10 cellular contexts compared by ENCODE assay signal in the genomic region with DNA sequence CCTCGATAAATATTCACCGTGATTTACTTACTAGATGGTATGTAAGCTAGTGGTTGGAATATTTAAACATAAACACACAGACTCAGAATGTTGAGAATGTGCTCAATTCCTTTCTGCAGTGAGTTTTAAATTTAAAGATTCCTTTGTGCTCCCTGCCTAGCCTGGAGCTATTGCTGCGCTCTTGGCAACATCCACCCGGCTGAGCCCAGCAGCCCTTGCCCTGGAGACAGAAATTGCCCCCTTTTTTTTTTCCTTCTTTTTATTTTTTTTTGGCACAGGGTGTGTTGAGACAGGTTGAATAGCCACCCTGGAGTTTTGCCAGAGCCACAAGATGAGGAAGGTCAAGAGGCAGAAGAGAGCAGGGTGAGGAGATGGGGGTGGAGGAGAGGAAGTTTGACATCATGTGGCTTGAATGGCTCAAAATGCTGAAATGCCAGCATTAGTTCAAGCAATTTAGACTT.
A peak's percentile ranks its signal among the peaks of the same experiment; 100 is the strongest.
DNase-seq lines count a peak whose midpoint lies in the region; ATAC-seq and TF ChIP-seq lines count a peak whose summit lies in the region.
"Had no signal": no experiment of that assay in that cellular context is flagged by ENCODE, and none has a peak within 500 bp of the region (broad histone marks: within the 10 kb centered on the region; RNA-seq: fewer than 3 reads in every experiment).

No MANE protein-coding gene starts in this region.

- TF ChIP-seq EP300 in sigmoid colon (IDR thresholded peaks at IDR 0.05): no peak

- POLR2A ChIA-PET in A673 (lab: Charles Lee; ENCODE audit: low non-redundant PET): no interaction called here

- H3K36me3 ChIP-seq in SJSA1 (no peaks in the 10 kb centered on the region), sigmoid colon (no peaks in the 10 kb centered on the region), A673 (ENCODE audit: insufficient read depth, low read length, poor library complexity, severe bottlenecking) (no peaks in the 10 kb centered on the region)
- H3K36me3 ChIP-seq: cardiac muscle cell had no signal

- no peak for TF ChIP-seq POLR2A in sigmoid colon (IDR thresholded peaks at IDR 0.05)

- 72 to 78% methylated on average over 4 of the region's 4 CpGs for WGBS in sigmoid colon, 2 donors

- H3K9me3 ChIP-seq in SJSA1 (replicated peaks) (no peaks in the 10 kb centered on the region), sigmoid colon (no peaks in the 10 kb centered on the region), A673 (ENCODE audit: low read depth, low read length, poor library complexity, severe bottlenecking) (no peaks in the 10 kb centered on the region)

- no peaks in the 10 kb centered on the region for H3K27me3 ChIP-seq in SJSA1 (replicated peaks)
- H3K27me3 ChIP-seq in sigmoid colon: no peaks in the 10 kb centered on the region
- H3K27me3 ChIP-seq in A673 (replicated peaks; ENCODE audit: insufficient read depth, low read depth, low read length, poor library complexity): peaks cover 8% of the 10 kb centered on the region
- H3K27me3 ChIP-seq: cardiac muscle cell had no signal

- CTCF ChIA-PET in A673 (lab: Charles Lee): no interaction called here

- intact Hi-C loops in sigmoid colon (cut with DNase I) (no loop called here), A673 (cut with micrococcal nuclease; ENCODE audit: unreplicated experiment) (no loop called here)

- TF ChIP-seq CTCF in HFF-Myc (IDR thresholded peaks at IDR 0.05; ENCODE audit: low read depth, low read length, missing control alignments): no peak
- no peak for TF ChIP-seq CTCF in sigmoid colon (IDR thresholded peaks at IDR 0.05)
- TF ChIP-seq CTCF in A673 (conservative IDR thresholded peaks at IDR 0.05; ENCODE audit: low read depth, low read length): no peak

- DNase-seq in HFF-Myc (ENCODE audit: extremely low read depth, low read depth) (peak; percentile 61), SJSA1 (ENCODE audit: low read depth in 1 of 2, low spot score in 2 of 2) (peak; percentile 76 to 86), foreskin melanocyte (peak; percentile 87), sigmoid colon (no peak), A673 (ENCODE audit: low spot score) (no peak), DMS153 (lab: John Stamatoyannopoulos, UW) (no peak), 8988T (no peak)
- DNase-seq: GOT3 had no signal

- H3K4me3 ChIP-seq in HFF-Myc (replicated peaks; ENCODE audit: low read depth, low read length): no peak overlapping the region
- H3K4me3 ChIP-seq in SJSA1: no peak overlapping the region
- H3K4me3 ChIP-seq in sigmoid colon: no peak overlapping the region
- H3K4me3 ChIP-seq in A673 (ENCODE audit: low read depth, low read length, poor library complexity, severe bottlenecking): no peak overlapping the region
- H3K4me3 ChIP-seq: cardiac muscle cell had no signal

- H3K27ac ChIP-seq in SJSA1 (peak overlapping the region; percentile 52), sigmoid colon (peak overlapping the region in 3 of 4 donors; percentile 17 to 45 (median 21)), A673 (ENCODE audit: low read depth, low read length, poor library complexity, severe bottlenecking) (no peak overlapping the region)
- H3K27ac ChIP-seq: cardiac muscle cell had no signal

- BruUV-seq in A673 (replicated peaks; lab: Mats Ljungman, UMichigan): no TSS peak

- H3K4me1 ChIP-seq in SJSA1 (replicated peaks) (peaks cover 27% of the 10 kb centered on the region), sigmoid colon (peaks cover 0 to 21% (median 12%) of the 10 kb centered on the region in 4 donors), A673 (ENCODE audit: insufficient read depth, low read length, poor library complexity, severe bottlenecking) (peaks cover 5% of the 10 kb centered on the region)

- no peak for ATAC-seq in GM21825 (IDR thresholded peaks at IDR 0.05; ENCODE audit: unreplicated experiment)

Comparison
In these comparisons a context has a peak if more than half of its experiments do, and no peak if none do; other contexts are left out.
1. DNase-seq: peak in HFF-Myc (single experiment), SJSA1 (2 of 2) and foreskin melanocyte (single experiment); none in sigmoid colon (single experiment), A673 (single experiment), DMS153 (single experiment) and 8988T (single experiment).